21 cellular contexts compared by ENCODE assay signal in the genomic region with DNA sequence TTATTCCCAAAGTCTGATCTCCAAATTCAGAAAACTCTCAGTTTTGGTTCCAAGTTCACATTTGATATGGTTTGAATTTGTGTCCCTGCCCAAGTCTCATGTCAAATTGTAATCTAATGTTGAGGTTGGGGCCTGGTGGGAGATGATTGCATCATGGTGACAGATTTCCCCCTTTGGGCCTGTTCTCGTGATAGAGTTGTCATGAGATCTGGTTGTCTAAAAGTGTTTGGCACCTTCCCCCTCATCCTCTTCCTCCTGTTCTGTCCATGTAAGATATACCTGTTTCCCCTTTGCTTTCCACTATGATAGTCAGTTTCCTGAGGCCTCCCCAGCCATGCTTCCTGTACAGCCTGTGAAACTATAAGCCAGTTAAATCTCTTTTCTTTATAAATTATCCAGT.
"Had no signal": no experiment of that assay in that cellular context is flagged by ENCODE, and none has a peak within 500 bp of the region (broad histone marks: within the 10 kb centered on the region; RNA-seq: fewer than 3 reads in every experiment).

No MANE protein-coding gene starts in this region.

- H3K4me1 Mint-ChIP-seq: activated naive CD4-positive, alpha-beta T cell treated with anti-CD3 and anti-CD28 coated beads, Interleukin-2, amount 50 U/mL, for 24 hours had no signal

- FAIRE-seq: RCC 7860 had no signal

- H3K27ac Mint-ChIP-seq: activated CD8-positive, alpha-beta T cell treated with anti-CD3 and anti-CD28 coated beads, Interleukin-2, amount 10 ng/mL, durations not matched to agents 7 days and 5 days; activated naive CD4-positive, alpha-beta T cell treated with anti-CD3 and anti-CD28 coated beads, Interleukin-2, amount 50 U/mL, for 24 hours; T-helper 1 cell treated with Interleukin-12 subunit alpha and Interleukin-12 subunit beta and Interleukin-4 antibody, amounts not matched to agents 30 μg/mL and 1 μg/mL, for 36 hours had no signal

- ATAC-seq: activated CD4-positive, CD25-positive, alpha-beta regulatory T cell treated with anti-CD3 and anti-CD28 coated beads, Interleukin-2, amount 50 U/mL, for 24 hours; activated CD8-positive, alpha-beta T cell treated with anti-CD3 and anti-CD28 coated beads, Interleukin-2, amount 10 ng/mL, durations not matched to agents 7 days and 5 days had no signal

- H3K4me3 Mint-ChIP-seq: activated CD8-positive, alpha-beta T cell treated with anti-CD3 and anti-CD28 coated beads, Interleukin-2, amount 10 ng/mL, durations not matched to agents 7 days and 5 days; activated naive CD4-positive, alpha-beta T cell treated with anti-CD3 and anti-CD28 coated beads, Interleukin-2, amount 50 U/mL, for 24 hours; T-helper 1 cell treated with Interleukin-12 subunit alpha and Interleukin-12 subunit beta and Interleukin-4 antibody, amounts not matched to agents 30 μg/mL and 1 μg/mL, for 36 hours had no signal

- DNase-seq: activated CD4-positive, alpha-beta T cell treated with anti-CD3 and anti-CD28 coated beads for 4 hours; activated CD8-positive, alpha-beta memory T cell treated with anti-CD3 and anti-CD28 coated beads, Interleukin-2, amount 50 U/mL, for 48 hours; activated CD8-positive, alpha-beta T cell treated with anti-CD3 and anti-CD28 coated beads, Interleukin-2, amount 10 ng/mL, durations not matched to agents 7 days and 5 days; activated effector memory CD4-positive, alpha-beta T cell treated with Interleukin-2 at 50 U/mL for 16 hours; activated naive CD4-positive, alpha-beta T cell; activated T-cell treated with anti-CD3 and anti-CD28 coated beads, Interleukin-2, amount 50 U/mL, for 1 hour; aorta; KG1; MV-4-11; NCI-H1092 treated with DMSO at 0.1 percent for 48 hours; NCI-H1436; NCI-H1694 treated with DMSO at 0.1 percent for 48 hours; NCI-H2029 treated with DMSO at 0.1 percent for 48 hours; NCI-H510A treated with DMSO at 0.1 percent for 48 hours; NCI-H69; NK-92 treated with Interleukin-12 subunit alpha and Interleukin-12 subunit beta, amount 100 ng/mL, for 24 hours; SHP77 had no signal

- H3K9me3 Mint-ChIP-seq: activated naive CD4-positive, alpha-beta T cell treated with anti-CD3 and anti-CD28 coated beads, Interleukin-2, amount 50 U/mL, for 24 hours; T-helper 1 cell treated with Interleukin-12 subunit alpha and Interleukin-12 subunit beta and Interleukin-4 antibody, amounts not matched to agents 30 μg/mL and 1 μg/mL, for 36 hours had no signal
